Comparison of ENCODE assay signal across 8 cellular contexts in genomic region chr14:76267322-76268012, GRCh38.
DNase-seq lines count a peak whose midpoint lies in the region; TF ChIP-seq lines count a peak whose summit lies in the region.

No MANE protein-coding gene starts in this region.

- no peak overlapping the region for H3K4me3 Mint-ChIP-seq in activated CD4-positive, alpha-beta memory T cell treated with anti-CD3 and anti-CD28 coated beads for 36 hours
- H3K4me3 Mint-ChIP-seq in activated CD4-positive, alpha-beta memory T cell treated with anti-CD3 and anti-CD28 coated beads, Interleukin-2, amount 10 ng/mL, durations not matched to agents 7 days and 5 days: no peak overlapping the region
- H3K4me3 Mint-ChIP-seq in activated CD4-positive, alpha-beta T cell treated with anti-CD3 and anti-CD28 coated beads, Interleukin-2, amount 10 ng/mL, durations not matched to agents 7 days and 5 days: no peak overlapping the region
- H3K4me3 Mint-ChIP-seq in osteocyte (ENCODE audit: unreplicated experiment): no peak overlapping the region

- no peaks in the 10 kb centered on the region for H3K4me1 Mint-ChIP-seq in activated CD4-positive, alpha-beta memory T cell treated with anti-CD3 and anti-CD28 coated beads for 36 hours (ENCODE audit: low read depth)
- H3K4me1 Mint-ChIP-seq in activated CD4-positive, alpha-beta memory T cell treated with anti-CD3 and anti-CD28 coated beads, Interleukin-2, amount 10 ng/mL, durations not matched to agents 7 days and 5 days: no peaks in the 10 kb centered on the region
- no peaks in the 10 kb centered on the region for H3K4me1 Mint-ChIP-seq in activated CD4-positive, alpha-beta T cell treated with anti-CD3 and anti-CD28 coated beads, Interleukin-2, amount 10 ng/mL, durations not matched to agents 7 days and 5 days
- no peaks in the 10 kb centered on the region for H3K4me1 Mint-ChIP-seq in osteocyte (ENCODE audit: unreplicated experiment)

- CTCF ChIA-PET in activated CD4-positive, alpha-beta memory T cell treated with anti-CD3 and anti-CD28 coated beads for 36 hours (lab: Charles Lee): interaction anchor here (0.5 kb wide), 1 partner anchor 119 kb away, joined by 5 read pairs; no protein-coding TSS in a partner anchor
- CTCF ChIA-PET in activated CD4-positive, alpha-beta memory T cell treated with anti-CD3 and anti-CD28 coated beads, Interleukin-2, amount 10 ng/mL, durations not matched to agents 7 days and 5 days (lab: Charles Lee): no interaction called here
- CTCF ChIA-PET in activated CD4-positive, alpha-beta T cell treated with anti-CD3 and anti-CD28 coated beads, Interleukin-2, amount 10 ng/mL, durations not matched to agents 7 days and 5 days (lab: Charles Lee): interaction anchor here (1.0 kb wide), 1 partner anchor 8 kb away, joined by 3 read pairs; no protein-coding TSS in a partner anchor

- H3K27me3 Mint-ChIP-seq in activated CD4-positive, alpha-beta memory T cell treated with anti-CD3 and anti-CD28 coated beads for 36 hours: peaks cover 19% of the 10 kb centered on the region
- H3K27me3 Mint-ChIP-seq in activated CD4-positive, alpha-beta memory T cell treated with anti-CD3 and anti-CD28 coated beads, Interleukin-2, amount 10 ng/mL, durations not matched to agents 7 days and 5 days: peaks cover 6% of the 10 kb centered on the region
- peaks cover 9% of the 10 kb centered on the region for H3K27me3 Mint-ChIP-seq in activated CD4-positive, alpha-beta T cell treated with anti-CD3 and anti-CD28 coated beads, Interleukin-2, amount 10 ng/mL, durations not matched to agents 7 days and 5 days
- H3K27me3 Mint-ChIP-seq in osteocyte (ENCODE audit: unreplicated experiment): peaks cover 20% of the 10 kb centered on the region

- H3K36me3 Mint-ChIP-seq in activated CD4-positive, alpha-beta memory T cell treated with anti-CD3 and anti-CD28 coated beads for 36 hours: no peaks in the 10 kb centered on the region
- no peaks in the 10 kb centered on the region for H3K36me3 Mint-ChIP-seq in activated CD4-positive, alpha-beta memory T cell treated with anti-CD3 and anti-CD28 coated beads, Interleukin-2, amount 10 ng/mL, durations not matched to agents 7 days and 5 days (ENCODE audit: low read depth)
- no peaks in the 10 kb centered on the region for H3K36me3 Mint-ChIP-seq in activated CD4-positive, alpha-beta T cell treated with anti-CD3 and anti-CD28 coated beads, Interleukin-2, amount 10 ng/mL, durations not matched to agents 7 days and 5 days (ENCODE audit: low read depth)
- no peaks in the 10 kb centered on the region for H3K36me3 Mint-ChIP-seq in osteocyte (ENCODE audit: unreplicated experiment)

- intact Hi-C loops in activated CD4-positive, alpha-beta memory T cell treated with anti-CD3 and anti-CD28 coated beads for 36 hours (cut with micrococcal nuclease): no loop called here
- intact Hi-C loops in head of caudate nucleus (cut with DNase I): no loop called here

- POLR2A ChIA-PET in activated CD4-positive, alpha-beta memory T cell treated with anti-CD3 and anti-CD28 coated beads for 36 hours (lab: Charles Lee): no interaction called here
- POLR2A ChIA-PET in activated CD4-positive, alpha-beta memory T cell treated with anti-CD3 and anti-CD28 coated beads, Interleukin-2, amount 10 ng/mL, durations not matched to agents 7 days and 5 days (lab: Charles Lee): no interaction called here
- POLR2A ChIA-PET in activated CD4-positive, alpha-beta T cell treated with anti-CD3 and anti-CD28 coated beads, Interleukin-2, amount 10 ng/mL, durations not matched to agents 7 days and 5 days (lab: Charles Lee): no interaction called here

- DNase-seq in activated CD4-positive, alpha-beta memory T cell treated with anti-CD3 and anti-CD28 coated beads for 36 hours: peak; percentile 12
- no peak for DNase-seq in activated CD4-positive, alpha-beta memory T cell treated with anti-CD3 and anti-CD28 coated beads, Interleukin-2, amount 10 ng/mL, durations not matched to agents 7 days and 5 days
- peak; percentile 9 for DNase-seq in activated CD4-positive, alpha-beta T cell treated with anti-CD3 and anti-CD28 coated beads, Interleukin-2, amount 10 ng/mL, durations not matched to agents 7 days and 5 days
- DNase-seq in head of caudate nucleus (peak in 41 of 42 donors; percentile 25 to 84 (median 66)), osteocyte (ENCODE audit: extremely low spot score, unreplicated experiment) (peak; percentile 79), NAMALWA (ENCODE audit: low spot score) (no peak), NCI-H187 (lab: John Stamatoyannopoulos, UW) (no peak), activated gamma-delta T cell treated with Interleukin-2 at 50 U/mL for 16 hours (no peak)

- H3K9me3 Mint-ChIP-seq in activated CD4-positive, alpha-beta memory T cell treated with anti-CD3 and anti-CD28 coated beads for 36 hours: no peaks in the 10 kb centered on the region
- H3K9me3 Mint-ChIP-seq in activated CD4-positive, alpha-beta memory T cell treated with anti-CD3 and anti-CD28 coated beads, Interleukin-2, amount 10 ng/mL, durations not matched to agents 7 days and 5 days: no peaks in the 10 kb centered on the region
- no peaks in the 10 kb centered on the region for H3K9me3 Mint-ChIP-seq in activated CD4-positive, alpha-beta T cell treated with anti-CD3 and anti-CD28 coated beads, Interleukin-2, amount 10 ng/mL, durations not matched to agents 7 days and 5 days
- H3K9me3 Mint-ChIP-seq in osteocyte (ENCODE audit: unreplicated experiment): no peaks in the 10 kb centered on the region

- H3K27ac Mint-ChIP-seq in activated CD4-positive, alpha-beta memory T cell treated with anti-CD3 and anti-CD28 coated beads for 36 hours: no peak overlapping the region
- no peak overlapping the region for H3K27ac Mint-ChIP-seq in activated CD4-positive, alpha-beta memory T cell treated with anti-CD3 and anti-CD28 coated beads, Interleukin-2, amount 10 ng/mL, durations not matched to agents 7 days and 5 days
- H3K27ac Mint-ChIP-seq in activated CD4-positive, alpha-beta T cell treated with anti-CD3 and anti-CD28 coated beads, Interleukin-2, amount 10 ng/mL, durations not matched to agents 7 days and 5 days: no peak overlapping the region
- no peak overlapping the region for H3K27ac Mint-ChIP-seq in osteocyte (ENCODE audit: unreplicated experiment)

- no peak for TF ChIP-seq CTCF in osteocyte (IDR thresholded peaks at IDR 0.05)

Comparison
In these comparisons a context has a peak if more than half of its experiments do, and no peak if none do; other contexts are left out.
1. DNase-seq: peak in activated CD4-positive, alpha-beta memory T cell treated with anti-CD3 and anti-CD28 coated beads for 36 hours (single experiment), activated CD4-positive, alpha-beta T cell treated with anti-CD3 and anti-CD28 coated beads, Interleukin-2, amount 10 ng/mL, durations not matched to agents 7 days and 5 days (single experiment), head of caudate nucleus (41 of 42) and osteocyte (single experiment); none in activated CD4-positive, alpha-beta memory T cell treated with anti-CD3 and anti-CD28 coated beads, Interleukin-2, amount 10 ng/mL, durations not matched to agents 7 days and 5 days (single experiment), NAMALWA (single experiment), NCI-H187 (0 of 2) and activated gamma-delta T cell treated with Interleukin-2 at 50 U/mL for 16 hours (single experiment).